In genomic region chr15:69384626-69385025, GRCh38 we compare ENCODE assay signal across 27 cellular contexts.
"Had no signal": no experiment of that assay in that cellular context is flagged by ENCODE, and none has a peak within 500 bp of the region (broad histone marks: within the 10 kb centered on the region; RNA-seq: fewer than 3 reads in every experiment).

No MANE protein-coding gene starts in this region.

- H3K9me3 ChIP-seq: ovary, psoas muscle, right lobe of liver, spleen, suprapubic skin, testis, tibial artery, transverse colon, upper lobe of right lung, uterus had no signal

- H3K27me3 ChIP-seq: neural progenitor cell, ovary, right lobe of liver, suprapubic skin, testis, tibial artery, transverse colon, upper lobe of right lung, uterus had no signal

- H3K36me3 ChIP-seq: neural progenitor cell, ovary, right lobe of liver, spleen, suprapubic skin, tibial artery, transverse colon, upper lobe of right lung, uterus had no signal

- DNase-seq: natural killer cell; occipital lobe; posterior cingulate gyrus; psoas muscle; right cardiac atrium; right lobe of liver; spleen; stimulated activated CD4-positive, alpha-beta T cell treated with anti-CD3 and anti-CD28 coated beads, Interleukin-12 subunit alpha, Interleukin-12 subunit beta, amount 100 ng/mL, for 4 hours; stimulated activated CD4-positive, alpha-beta T cell treated with anti-CD3 and anti-CD28 coated beads, Interleukin-1b, Interleukin-23, amount 100 ng/mL, for 48 hours; stimulated activated CD4-positive, alpha-beta T cell treated with anti-CD3 and anti-CD28 coated beads, Interleukin-4, amount 100 ng/mL, for 1 hour; stimulated activated CD4-positive, alpha-beta T cell treated with anti-CD3 and anti-CD28 coated beads, Interleukin-4, amount 100 ng/mL, for 4 hours; stimulated activated naive CD4-positive, alpha-beta T cell; stimulated activated naive CD8-positive, alpha-beta T cell treated with anti-CD3 and anti-CD28 coated beads, Interleukin-15, amount 100 ng/mL, for 72 hours; stimulated activated naive CD8-positive, alpha-beta T cell treated with anti-CD3 and anti-CD28 coated beads, Interleukin-15, Interleukin-2, amounts not matched to agents 100 U/mL and 50 U/mL, for 24 hours; substantia nigra; testis; transverse colon; upper lobe of right lung; uterus had no signal

- H3K4me3 ChIP-seq: neural progenitor cell, ovary, psoas muscle, right lobe of liver, skin epidermis, smooth muscle cell, spleen, suprapubic skin, testis, tibial artery, transverse colon, upper lobe of right lung, uterus had no signal

- H3K4me1 ChIP-seq: neural progenitor cell, psoas muscle, right lobe of liver, spleen, testis, tibial artery, transverse colon, upper lobe of right lung, uterus had no signal

- H3K27ac ChIP-seq: neural progenitor cell, ovary, parathyroid adenoma, psoas muscle, right lobe of liver, skin epidermis, spleen, suprapubic skin, testis, tibial artery, transverse colon, upper lobe of right lung, uterus had no signal

- ATAC-seq: natural killer cell; psoas muscle; right cardiac atrium; right lobe of liver; stimulated activated memory B cell treated with anti-CD40 and anti-IgM and Interleukin-4, amounts not matched to agents 10 μg/mL and 1 μg/mL and 100 μg/mL, for 72 hours; stimulated activated naive CD8-positive, alpha-beta T cell treated with anti-CD3 and anti-CD28 coated beads, Interleukin-15, amount 100 ng/mL, for 72 hours; stimulated activated naive CD8-positive, alpha-beta T cell treated with anti-CD3 and anti-CD28 coated beads, Interleukin-15, Interleukin-2, amounts not matched to agents 100 U/mL and 50 U/mL, for 24 hours; upper lobe of right lung had no signal
